Comparison of ENCODE assay signal across 10 cellular contexts in the genomic region with DNA sequence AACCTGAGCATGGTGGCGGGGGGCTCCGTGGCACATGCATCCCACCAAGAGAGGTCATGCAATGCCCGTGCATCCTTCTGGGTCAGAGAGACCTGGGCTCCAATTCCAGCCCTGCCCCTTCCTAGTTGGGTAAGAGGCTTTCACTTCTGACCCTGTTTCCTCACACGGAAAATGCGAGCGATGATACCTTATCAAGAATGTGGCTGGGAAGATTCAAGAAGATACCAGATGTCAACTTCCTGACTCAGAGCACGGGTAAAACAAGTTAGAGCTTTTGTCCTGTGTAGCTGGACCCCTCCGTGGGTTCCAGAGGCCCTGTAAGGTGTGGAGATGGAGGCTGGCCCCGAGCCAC. TPM values are rescaled to one million over a fixed set of nuclear protein-coding genes. Genes with fewer than 3 reads are reported as not detected.
DNase-seq lines count a peak whose midpoint lies in the region; ATAC-seq and TF ChIP-seq lines count a peak whose summit lies in the region.
"Had no signal": no experiment of that assay in that cellular context is flagged by ENCODE, and none has a peak within 500 bp of the region (broad histone marks: within the 10 kb centered on the region; RNA-seq: fewer than 3 reads in every experiment).

No MANE protein-coding gene starts in this region.

- H3K4me3 ChIP-seq in coronary artery (peak overlapping the region; percentile 56), muscle layer of colon (ENCODE audit: low read depth in 1 of 2, low read length in 2 of 2) (peak overlapping the region; percentile 4 to 22), vagina (peak overlapping the region; percentile 27 to 33)

- intact Hi-C loops in natural killer cell (cut with micrococcal nuclease): no loop called here
- intact Hi-C loops in vagina (cut with DNase I): no loop called here

- H3K27me3 ChIP-seq in muscle layer of colon (ENCODE audit: control insufficient read depth in 1 of 2, insufficient read depth in 2 of 2, low read length in 2 of 2): peaks cover 0 to 6% of the 10 kb centered on the region in 2 donors
- peaks cover 4% of the 10 kb centered on the region for H3K27me3 ChIP-seq in vagina

- H3K36me3 ChIP-seq in muscle layer of colon (ENCODE audit: insufficient read depth, low read length) (no peaks in the 10 kb centered on the region), vagina (no peaks in the 10 kb centered on the region)

- peak overlapping the region; percentile 40 for H3K4me3 Mint-ChIP-seq in natural killer cell treated with Interleukin-12 subunit alpha and Interleukin-12 subunit beta and Interleukin-15 and Interleukin-18, amount 100 ng/mL, for 72 hours
- no peak overlapping the region for H3K4me3 Mint-ChIP-seq in natural killer cell

- peaks cover 21% of the 10 kb centered on the region for H3K4me1 ChIP-seq in muscle layer of colon (ENCODE audit: insufficient read depth, low read length)
- peaks cover 29% of the 10 kb centered on the region for H3K4me1 ChIP-seq in vagina

- no peak for DNase-seq in natural killer cell treated with Interleukin-12 subunit alpha and Interleukin-12 subunit beta and Interleukin-15 and Interleukin-18, amount 100 ng/mL, for 72 hours (ENCODE audit: low spot score)
- DNase-seq in natural killer cell (no peak), coronary artery (ENCODE audit: low spot score) (no peak), vagina (ENCODE audit: extremely low spot score in 2 of 2) (no peak)
- DNase-seq in stimulated activated CD4-positive, alpha-beta T cell treated with anti-CD3 and anti-CD28 coated beads, Interleukin-4, amount 100 ng/mL, for 4 hours: no peak

- H3K36me3 Mint-ChIP-seq in natural killer cell treated with Interleukin-12 subunit alpha and Interleukin-12 subunit beta and Interleukin-15 and Interleukin-18, amount 100 ng/mL, for 72 hours: no peaks in the 10 kb centered on the region
- no peaks in the 10 kb centered on the region for H3K36me3 Mint-ChIP-seq in natural killer cell

- no peak overlapping the region for H3K27ac Mint-ChIP-seq in natural killer cell treated with Interleukin-12 subunit alpha and Interleukin-12 subunit beta and Interleukin-15 and Interleukin-18, amount 100 ng/mL, for 72 hours
- H3K27ac Mint-ChIP-seq in natural killer cell: no peak overlapping the region

- H3K27me3 Mint-ChIP-seq in natural killer cell treated with Interleukin-12 subunit alpha and Interleukin-12 subunit beta and Interleukin-15 and Interleukin-18, amount 100 ng/mL, for 72 hours: peaks cover 5 to 36% of the 10 kb centered on the region in 2 donors
- peaks cover 14 to 34% of the 10 kb centered on the region in 2 donors for H3K27me3 Mint-ChIP-seq in natural killer cell (ENCODE audit: low read depth in 2 of 2)

- H3K4me1 Mint-ChIP-seq in natural killer cell treated with Interleukin-12 subunit alpha and Interleukin-12 subunit beta and Interleukin-15 and Interleukin-18, amount 100 ng/mL, for 72 hours (ENCODE audit: low read depth in 2 of 2): peaks cover 9 to 10% of the 10 kb centered on the region in 2 donors
- peaks cover under 1 to 6% of the 10 kb centered on the region in 2 donors for H3K4me1 Mint-ChIP-seq in natural killer cell

- no peaks in the 10 kb centered on the region for H3K9me3 Mint-ChIP-seq in natural killer cell treated with Interleukin-12 subunit alpha and Interleukin-12 subunit beta and Interleukin-15 and Interleukin-18, amount 100 ng/mL, for 72 hours
- no peaks in the 10 kb centered on the region for H3K9me3 Mint-ChIP-seq in natural killer cell

- H3K27ac ChIP-seq in coronary artery (peak overlapping the region in 1 of 2 donors; percentile 60), muscle layer of colon (ENCODE audit: low read depth, low read length) (peak overlapping the region; percentile 57), vagina (peak overlapping the region; percentile 71)

- TF ChIP-seq POLR2A in vagina (IDR thresholded peaks at IDR 0.05): no peak

- TF ChIP-seq CTCF in natural killer cell (IDR thresholded peaks at IDR 0.05) (no peak), coronary artery (IDR thresholded peaks at IDR 0.05) (no peak), vagina (IDR thresholded peaks at IDR 0.05) (no peak)

- no peak for ATAC-seq in natural killer cell treated with Interleukin-12 subunit alpha and Interleukin-12 subunit beta and Interleukin-15 and Interleukin-18, amount 100 ng/mL, for 72 hours
- ATAC-seq in natural killer cell: no peak
- no peak for ATAC-seq in HG03175 (IDR thresholded peaks at IDR 0.05; ENCODE audit: unreplicated experiment)
- ATAC-seq in HG02870 (IDR thresholded peaks at IDR 0.05; ENCODE audit: unreplicated experiment): no peak

- no peak overlapping the region for H3K9ac ChIP-seq in muscle layer of colon (ENCODE audit: low read length)

- H3K9me3 ChIP-seq in muscle layer of colon (ENCODE audit: low read length) (no peaks in the 10 kb centered on the region), vagina (no peaks in the 10 kb centered on the region)

RNA-seq across cellular contexts. Expression of a gene that starts 8.7 kb away (rescaled TPM):
- total RNA-seq in natural killer cell treated with Interleukin-12 subunit alpha and Interleukin-12 subunit beta and Interleukin-15 and Interleukin-18, amount 100 ng/mL, for 72 hours: 100 to 1,000 TPM; 104 to 207 TPM
- total RNA-seq in natural killer cell (100 to 1,000 TPM; 307 to 377 (median 350) TPM), vagina (78.8 TPM)

RNA-seq across cellular contexts. Expression of a gene that starts 42.9 kb away (rescaled TPM):
- 1 to 10 TPM; 1.4 to 4.0 TPM for total RNA-seq in natural killer cell treated with Interleukin-12 subunit alpha and Interleukin-12 subunit beta and Interleukin-15 and Interleukin-18, amount 100 ng/mL, for 72 hours
- 10 to 100 TPM in 1 of 3 donors, 1 to 10 TPM in 2; 4.5 to 10.6 (median 6.3) TPM for total RNA-seq in natural killer cell
- total RNA-seq in vagina: 142 TPM

RNA-seq across cellular contexts. Expression of a gene that starts 53.0 kb away (rescaled TPM):
- under 1 TPM; 0.75 to 0.81 TPM for total RNA-seq in natural killer cell treated with Interleukin-12 subunit alpha and Interleukin-12 subunit beta and Interleukin-15 and Interleukin-18, amount 100 ng/mL, for 72 hours
- total RNA-seq in natural killer cell (1 to 10 TPM; 2.2 to 6.5 (median 3.7) TPM), vagina (not detected)
- total RNA-seq: fibroblast of lung, renal cortical epithelial cell had no signal

Comparison
In these comparisons a context has a peak if more than half of its experiments do, and no peak if none do; other contexts are left out.
1. RNA of a gene that starts 42.9 kb away (total RNA-seq): 142 TPM in vagina (single experiment); 4.5 to 10.6 TPM in natural killer cell and 1.4 to 4.0 TPM in natural killer cell treated with Interleukin-12 subunit alpha and Interleukin-12 subunit beta and Interleukin-15 and Interleukin-18, amount 100 ng/mL, for 72 hours; every median in the first group is over 10 times any median in the second.
2. Peak in every context shown above with its lines, with median percentiles within 50 percentile points of each other: H3K4me3 ChIP-seq.